ENCODE assay signal across 13 cellular contexts in the genomic region with DNA sequence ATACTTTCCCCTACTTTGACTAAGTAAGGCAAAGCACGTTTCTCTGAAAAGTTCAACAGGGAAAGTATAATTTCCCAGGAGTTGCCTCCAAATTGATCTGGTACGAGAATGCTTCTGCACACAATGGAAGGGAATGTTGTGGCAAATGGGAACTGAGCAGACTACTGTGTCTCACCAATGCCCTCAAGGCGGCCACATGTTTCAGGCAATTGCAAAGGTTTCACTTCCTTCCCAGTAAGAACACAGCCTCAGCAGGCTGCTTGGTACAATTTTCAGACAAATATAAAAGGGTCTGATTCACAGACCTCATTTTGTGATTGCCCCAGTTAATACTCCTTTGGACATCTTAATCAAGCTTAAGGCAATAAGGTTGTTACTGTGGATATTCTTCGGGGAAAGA.
DNase-seq lines count a peak whose midpoint lies in the region; ATAC-seq lines count a peak whose summit lies in the region.
"Had no signal": no experiment of that assay in that cellular context is flagged by ENCODE, and none has a peak within 500 bp of the region (broad histone marks: within the 10 kb centered on the region; RNA-seq: fewer than 3 reads in every experiment).

No MANE protein-coding gene starts in this region.

- H3K36me3 ChIP-seq in SK-N-MC (ENCODE audit: insufficient read depth, low read length): no peaks in the 10 kb centered on the region

- peak overlapping the region; percentile 16; the same call in 1 of the 2 replicates for H3K4me3 ChIP-seq in SK-N-MC

- DNase-seq in CD1c-positive myeloid dendritic cell (ENCODE audit: extremely low spot score) (peak; percentile 69), SK-N-MC (ENCODE audit: low read depth, low spot score) (peak; percentile 45), NCI-H510A (lab: John Stamatoyannopoulos, UW) (no peak), NCI-H510A treated with DMSO at 0.1 percent for 48 hours (lab: John Stamatoyannopoulos, UW) (no peak), cortex of kidney (lab: John Stamatoyannopoulos, UW) (no peak)
- no peak for DNase-seq in activated CD8-positive, alpha-beta memory T cell treated with anti-CD3 and anti-CD28 coated beads, Interleukin-2, amount 50 U/mL, for 48 hours
- DNase-seq: activated T-cell treated with anti-CD3 and anti-CD28 coated beads, Interleukin-2, amount 50 U/mL, for 1 hour; HFFc6; mesenchymal stem cell; stimulated activated CD4-positive, alpha-beta T cell treated with anti-CD3 and anti-CD28 coated beads, Interleukin-2, amount 100 ng/mL, for 24 hours had no signal

- H3K27ac ChIP-seq in SK-N-MC: peak overlapping the region; percentile 56; the same call in 1 of the 2 replicates

- ATAC-seq in GM19328 (IDR thresholded peaks at IDR 0.05; ENCODE audit: unreplicated experiment): peak; percentile 77
- ATAC-seq in HG03025 (IDR thresholded peaks at IDR 0.05; ENCODE audit: low FRiP score, unreplicated experiment): peak; percentile 71
- ATAC-seq: Panc1 had no signal

- no peaks in the 10 kb centered on the region for H3K9me3 ChIP-seq in SK-N-MC (ENCODE audit: low read depth, low read length)

- no peak overlapping the region for H3K9ac ChIP-seq in SK-N-MC (ENCODE audit: insufficient read length)

Comparison
In these comparisons a context has a peak if more than half of its experiments do, and no peak if none do; other contexts are left out.
1. DNase-seq: peak in CD1c-positive myeloid dendritic cell (single experiment) and SK-N-MC (single experiment); none in NCI-H510A (single experiment), NCI-H510A treated with DMSO at 0.1 percent for 48 hours (single experiment), cortex of kidney (single experiment) and activated CD8-positive, alpha-beta memory T cell treated with anti-CD3 and anti-CD28 coated beads, Interleukin-2, amount 50 U/mL, for 48 hours (single experiment).